7 cellular contexts compared by ENCODE assay signal in the genomic region with DNA sequence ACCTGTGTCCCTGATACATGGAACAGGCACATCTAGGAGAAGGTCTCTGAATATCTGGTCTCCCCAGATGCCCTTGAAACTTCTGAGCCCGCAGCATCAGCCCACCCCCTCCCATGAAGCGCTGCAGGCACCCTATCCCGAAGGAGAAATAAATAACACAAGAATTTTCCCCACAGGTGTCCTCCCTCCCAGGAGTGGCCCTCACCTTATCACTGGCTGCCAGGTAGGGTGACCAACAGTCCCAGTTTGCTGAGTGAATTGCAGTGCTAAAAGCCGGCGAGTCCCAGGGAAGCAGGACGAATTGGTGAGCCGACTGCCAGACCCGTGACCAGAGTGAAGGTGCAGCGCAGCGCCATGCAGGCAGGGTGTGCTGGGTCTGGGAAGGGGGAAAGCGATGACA. TPM values are rescaled to one million over a fixed set of nuclear protein-coding genes. Genes with fewer than 3 reads are reported as not detected.
"Had no signal": no experiment of that assay in that cellular context is flagged by ENCODE, and none has a peak within 500 bp of the region (broad histone marks: within the 10 kb centered on the region; RNA-seq: fewer than 3 reads in every experiment).

No MANE protein-coding gene starts in this region.

RNA-seq across cellular contexts. Expression of a gene that starts 15.7 kb away (rescaled TPM):
- total RNA-seq: GM23248, GM23338, H1, H4, H7, H9, HFFc6 had no signal
- polyA plus RNA-seq: GM23248, GM23338, H1 had no signal

RNA-seq across cellular contexts. Expression of a gene that starts 53.3 kb away (rescaled TPM):
- total RNA-seq: GM23248, H1, H4, H7, H9, HFFc6 had no signal
- polyA plus RNA-seq: GM23248, GM23338 had no signal
